In genomic region chr7:157336383-157337315, GRCh38 we compare ENCODE assay signal across 8 cellular contexts. TPM values are rescaled to one million over a fixed set of nuclear protein-coding genes. Genes with fewer than 3 reads are reported as not detected.
DNase-seq lines count a peak whose midpoint lies in the region; TF ChIP-seq lines count a peak whose summit lies in the region.

TSS of gene DNAJB6 (plus strand) at chr7:157337004. CDS start at chr7:157358573, 21,569 bp downstream.

- peak within 1 kb of the TSS; percentile 90 for H3K4me3 Mint-ChIP-seq in HFFc6

- H3K4me1 Mint-ChIP-seq in HFFc6 (ENCODE audit: low read depth) = peaks cover 51% of the 10 kb centered on the region

- peak within 1 kb of the TSS; percentile 89 for H3K4me2 ChIP-seq in SK-N-SH

- peaks cover 47% of the 10 kb centered on the region for H3K79me2 ChIP-seq in SK-N-SH (ENCODE audit: insufficient read depth)

- H3K9me2 ChIP-seq in SK-N-SH = no peaks in the 10 kb centered on the region

- no peaks in the 10 kb centered on the region for H3K9me3 ChIP-seq in SK-N-SH

- H3K27me3 Mint-ChIP-seq in HFFc6 (ENCODE audit: insufficient read depth) = peaks cover 3% of the 10 kb centered on the region

- peak within 1 kb of the TSS; percentile 94 for H3K27ac Mint-ChIP-seq in HFFc6

- H3K36me3 ChIP-seq in GM06990 (ENCODE audit: control insufficient read depth, insufficient read depth, low read length) (no peaks in the 10 kb centered on the region), SK-N-SH (replicated peaks in 1 of 2; ENCODE audit: control insufficient read depth in 1 of 2, insufficient read depth in 2 of 2, low read length in 1 of 2) (peaks cover 0 to 8% of the 10 kb centered on the region in 2 experiments)

- H3K36me3 Mint-ChIP-seq in HFFc6 (ENCODE audit: low read depth) = peaks cover 24% of the 10 kb centered on the region

- H2AFZ ChIP-seq in SK-N-SH (ENCODE audit: low read depth) = peak within 1 kb of the TSS; percentile 92

- H3F3A ChIP-seq in SK-N-SH (replicated peaks; ENCODE audit: insufficient read depth) = peaks cover 21% of the 10 kb centered on the region

- CTCF ChIA-PET in SK-N-SH (lab: Yijun Ruan, JAX) = interaction anchor here (0.9 to 1.8 kb wide), 6 partner anchors 9 to 63 kb away, joined by 3 to 12 read pairs (median 4); no protein-coding TSS in a partner anchor

- peak within 1 kb of the TSS; percentile 81 for H3K4me3 ChIP-seq in GM06990 (replicated peaks; ENCODE audit: low read depth, low read length)
- H3K4me3 ChIP-seq in NB4 (ENCODE audit: low read depth, low read length) = peak within 1 kb of the TSS; percentile 99
- H3K4me3 ChIP-seq in SK-N-SH (ENCODE audit: low read depth in 2 of 2, low read length in 1 of 2) = peak within 1 kb of the TSS; percentile 62 to 81

- TF ChIP-seq RAD21 in SK-N-SH (IDR thresholded peaks at IDR 0.05; ENCODE audit: low read length) = no peak

- H3K27ac ChIP-seq in SK-N-SH (ENCODE audit: low read depth in 2 of 2, low read length in 1 of 2) (peak within 1 kb of the TSS; percentile 76 to 89), substantia nigra (ENCODE audit: low read depth, low read length, poor library complexity, severe bottlenecking) (peak within 1 kb of the TSS; percentile 100)

- peaks cover 44% of the 10 kb centered on the region for H4K20me1 ChIP-seq in SK-N-SH (ENCODE audit: insufficient read depth)

- H3K27me3 ChIP-seq in GM06990 (replicated peaks; ENCODE audit: control insufficient read depth, insufficient read depth, low read length) (no peaks in the 10 kb centered on the region), SK-N-SH (ENCODE audit: insufficient read depth) (no peaks in the 10 kb centered on the region)

- H3K9ac ChIP-seq in SK-N-SH = peak within 1 kb of the TSS; percentile 86

- H3K9me3 Mint-ChIP-seq in HFFc6 = no peaks in the 10 kb centered on the region; the same call in 1 of the 2 replicates

- TF ChIP-seq POLR2A in NB4 (IDR thresholded peaks at IDR 0.05; ENCODE audit: extremely low read depth, insufficient read length) = peak; percentile 74

- 18% methylated on average over 76 of the region's 114 CpGs for WGBS in SK-N-SH (ENCODE audit: low lambda C conversion rate)

- POLR2A ChIA-PET in SK-N-SH (lab: Yijun Ruan, JAX) = interaction anchor here (1.3 kb wide), 1 partner anchor 32 kb away, joined by 4 read pairs; no protein-coding TSS in a partner anchor

- TF ChIP-seq CTCF in GM06990 (IDR thresholded peaks at IDR 0.05; ENCODE audit: insufficient read depth, low read length, poor library complexity, severe bottlenecking) = no peak
- TF ChIP-seq CTCF in HFFc6 (IDR thresholded peaks at IDR 0.05) = no peak
- no peak for TF ChIP-seq CTCF in NB4 (IDR thresholded peaks at IDR 0.05; ENCODE audit: low read depth, low read length)
- no peak for TF ChIP-seq CTCF in SK-N-SH (IDR thresholded peaks at IDR 0.05)

- peak; percentile 39 to 94; a peak in 3 of 4 replicates for TF ChIP-seq EP300 in SK-N-SH (IDR thresholded peaks at IDR 0.05; ENCODE audit: borderline replicate concordance in 1 of 2, low read depth in 1 of 2, low read length in 1 of 2)

- DNase-seq in GM06990 (ENCODE audit: extremely low read depth, insufficient read length) (peak; percentile 95), HFFc6 (peak; percentile 86), NB4 (ENCODE audit: low read depth) (peak; percentile 97), SK-N-SH (peak; percentile 100), germinal center (ENCODE audit: low spot score) (peak; percentile 96), non-pigmented ciliary epithelial cell (ENCODE audit: low read depth) (peak; percentile 44), substantia nigra (lab: John Stamatoyannopoulos, UW) (peak; percentile 42 to 96 (median 89))
- DNase-seq in activated naive CD4-positive, alpha-beta T cell treated with anti-CD3 and anti-CD28 coated beads, Interleukin-2, amount 50 U/mL, for 16 hours = peak; percentile 93

- peaks cover 20% of the 10 kb centered on the region in 2 experiments for H3K4me1 ChIP-seq in SK-N-SH (ENCODE audit: control insufficient read depth in 1 of 2, insufficient read depth in 2 of 2, low read depth in 1 of 2, low read length in 1 of 2)

TF ChIP-seq in SK-N-SH, 30 proteins besides CTCF, POLR2A, EP300 and RAD21 (continues in another document):
- peak; percentile 94 for TF ChIP-seq GABPA (IDR thresholded peaks at IDR 0.05; ENCODE audit: low read depth)
- TF ChIP-seq TAF1 (IDR thresholded peaks at IDR 0.05; ENCODE audit: borderline replicate concordance, low read depth, low read length) = peak; percentile 81; the same call in 1 of the 2 replicates
- no peak for TF ChIP-seq PBX3 (IDR thresholded peaks at IDR 0.05)
- TF ChIP-seq MXI1 (IDR thresholded peaks at IDR 0.05; ENCODE audit: low read depth, low read length) = peak; percentile 67
- TF ChIP-seq YY1 (IDR thresholded peaks at IDR 0.05; ENCODE audit: low read depth) = peak; percentile 60; the same call in 1 of the 2 replicates
- 0 out of 2 replicates have a peak, but pooled peaks have one; percentile 6 for TF ChIP-seq REST (IDR thresholded peaks at IDR 0.05; ENCODE audit: low read depth, low read length)
- 0 out of 2 replicates have a peak, but pooled peaks have one; percentile 52 for TF ChIP-seq ZBTB33 (IDR thresholded peaks at IDR 0.05; ENCODE audit: borderline replicate concordance, low read depth)
- peak; percentile 95 for TF ChIP-seq ELF1 (IDR thresholded peaks at IDR 0.05)
- TF ChIP-seq RXRA (IDR thresholded peaks at IDR 0.05; ENCODE audit: borderline replicate concordance, low read depth) = no peak
- TF ChIP-seq POLR2AphosphoS5 (IDR thresholded peaks at IDR 0.05; ENCODE audit: low read depth, low read length) = peak; percentile 86
- TF ChIP-seq FOXM1 (IDR thresholded peaks at IDR 0.05; ENCODE audit: low read depth) = no peak
- TF ChIP-seq RCOR1 (IDR thresholded peaks at IDR 0.05; ENCODE audit: low read length) = no peak
- no peak for TF ChIP-seq EZH2phosphoT487 (IDR thresholded peaks at IDR 0.05; ENCODE audit: borderline replicate concordance, low read depth)
- peak; percentile 65 for TF ChIP-seq CHD2 (IDR thresholded peaks at IDR 0.05; ENCODE audit: low read length, partially characterized antibody)
- peak; percentile 79 for TF ChIP-seq NRF1 (IDR thresholded peaks at IDR 0.05; ENCODE audit: low read depth, low read length)
- no peak for TF ChIP-seq TCF12 (IDR thresholded peaks at IDR 0.05)

RNA-seq across cellular contexts. Expression of gene DNAJB6, which starts in this region (rescaled TPM):
- total RNA-seq in HFFc6 (2021; fragmentation: NEBNext Ultra II Directional; extraction: Animal tissue kit (Norgen Biotek cat#: 25700)) = 100 to 1,000 TPM; 135 to 204 (median 163) TPM
- 176 and 185 TPM in 2 replicates for polyA plus RNA-seq in SK-N-SH (2012; rRNA removed)
- 211 and 219 TPM in 2 replicates for polyA plus RNA-seq in SK-N-SH (2012; cell fraction: cytosol; rRNA removed)
- 138 and 185 TPM in 2 replicates for polyA plus RNA-seq in SK-N-SH (2012; cell fraction: nucleus; rRNA removed)

Comparison
In these comparisons a context has a peak if more than half of its experiments do, and no peak if none do; other contexts are left out.
1. Peak in every context shown above with its lines: DNase-seq, H3K4me3 ChIP-seq and H3K27ac ChIP-seq.
2. DNase-seq: peak in every context shown above with its lines; median percentile 100 in SK-N-SH; 97 in NB4; 96 in germinal center; 95 in GM06990; 93 in activated naive CD4-positive, alpha-beta T cell treated with anti-CD3 and anti-CD28 coated beads, Interleukin-2, amount 50 U/mL, for 16 hours; 89 in substantia nigra; 86 in HFFc6; 44 in non-pigmented ciliary epithelial cell.